In genomic region chr2:64652231-64653173, GRCh38 we compare ENCODE assay signal across 8 cellular contexts. TPM values are rescaled to one million over a fixed set of nuclear protein-coding genes. Genes with fewer than 3 reads are reported as not detected.
DNase-seq lines count a peak whose midpoint lies in the region; ATAC-seq, FAIRE-seq and TF ChIP-seq lines count a peak whose summit lies in the region.

No MANE protein-coding gene starts in this region.

- POLR2A ChIA-PET in IMR-90 (lab: Charles Lee; ENCODE audit: unreplicated experiment) = interaction anchor here (0.5 to 1.6 kb wide), 4 partner anchors 9 to 208 kb away, joined by 3 to 8 read pairs (median 4); no protein-coding TSS in a partner anchor
- POLR2A ChIA-PET in T-cell (lab: Charles Lee) = interaction anchor here (0.5 to 3.4 kb wide), 12 partner anchors 8 to 809 kb away, joined by 3 to 29 read pairs (median 4); no protein-coding TSS in a partner anchor
- POLR2A ChIA-PET in endothelial cell of umbilical vein (lab: Charles Lee) = interaction anchor here (0.7 to 5.5 kb wide), 8 partner anchors 8 to 216 kb away, joined by 3 to 62 read pairs (median 8); no protein-coding TSS in a partner anchor

- peak overlapping the region; percentile 55 for H3K18ac ChIP-seq in IMR-90 (ENCODE audit: low read depth, low read length)

- H3K27me3 Mint-ChIP-seq in Calu3 (ENCODE audit: unreplicated experiment) = no peaks in the 10 kb centered on the region
- H3K27me3 Mint-ChIP-seq in T-cell = no peaks in the 10 kb centered on the region

- intact Hi-C loops in Calu3 (cut with micrococcal nuclease; ENCODE audit: unreplicated experiment) = no loop called here
- intact Hi-C loops in IMR-90 (cut with micrococcal nuclease) = loop anchor here (1.0 to 5.0 kb wide), 3 partner anchors 80 to 213 kb away; no protein-coding TSS in a partner anchor
- intact Hi-C loops in endothelial cell of umbilical vein (cut with micrococcal nuclease) = loop anchor here (1.0 kb wide), 4 partner anchors 8 to 207 kb away; no protein-coding TSS in a partner anchor

- H3K23ac ChIP-seq in IMR-90 (ENCODE audit: low read depth, low read length) = peak overlapping the region; percentile 68

- H4K91ac ChIP-seq in IMR-90 (ENCODE audit: insufficient read depth, low read depth, low read length) = no peak overlapping the region

- DNase-seq in Calu3 (peak; percentile 63), IMR-90 (peak; percentile 60), T-cell (peak in 1 of 34 experiments; percentile 16), endothelial cell of umbilical vein (ENCODE audit: low read depth, low spot score) (peak; percentile 55), GM19238 (ENCODE audit: insufficient read length, low spot score) (no peak), putamen (ENCODE audit: low spot score) (no peak)
- no peak for DNase-seq in activated CD8-positive, alpha-beta memory T cell treated with anti-CD3 and anti-CD28 coated beads for 24 hours

- H4K8ac ChIP-seq in IMR-90 (ENCODE audit: low read depth in 2 of 2, low read length in 2 of 2) = peak overlapping the region in 1 of 2 experiments; percentile 26; a peak in 1 of 4 replicates

- no peak for TF ChIP-seq CTCF in Calu3 (IDR thresholded peaks at IDR 0.05; ENCODE audit: unreplicated experiment)
- no peak for TF ChIP-seq CTCF in IMR-90 (conservative IDR thresholded peaks at IDR 0.05; ENCODE audit: low read depth, low read length)
- TF ChIP-seq CTCF in endothelial cell of umbilical vein (IDR thresholded peaks at IDR 0.05; ENCODE audit: extremely low read depth in 1 of 2, insufficient read depth in 1 of 2, low read depth in 1 of 2, low read length in 2 of 2) = no peak

- H3K4me1 ChIP-seq in IMR-90 (ENCODE audit: control insufficient read depth, insufficient read depth, low read length) (peaks cover 5% of the 10 kb centered on the region), endothelial cell of umbilical vein (ENCODE audit: control insufficient read depth, extremely low read depth, insufficient read depth, low read length) (peaks cover 21% of the 10 kb centered on the region), muscle layer of duodenum (ENCODE audit: control insufficient read depth in 1 of 2, insufficient read depth in 2 of 2, low read length in 2 of 2) (peaks cover 32 to 36% of the 10 kb centered on the region in 2 donors)

- peak overlapping the region; percentile 98 for H3K27ac ChIP-seq in IMR-90 (ENCODE audit: insufficient read depth, low read length)
- H3K27ac ChIP-seq in endothelial cell of umbilical vein (ENCODE audit: insufficient read depth, low read depth, low read length) = peak overlapping the region; percentile 86
- peak overlapping the region; percentile 96 for H3K27ac ChIP-seq in muscle layer of duodenum (ENCODE audit: low read length)

- H3K79me1 ChIP-seq in IMR-90 (ENCODE audit: low read depth in 1 of 2, low read length in 2 of 2) = peaks cover 10 to 36% of the 10 kb centered on the region in 2 experiments; a peak in 3 of 4 replicates

- H3K4me1 Mint-ChIP-seq in Calu3 (ENCODE audit: low read depth, unreplicated experiment) (peaks cover 52% of the 10 kb centered on the region), T-cell (peaks cover 75 to 82% (median 76%) of the 10 kb centered on the region in 3 donors)

- no peak overlapping the region for H4K5ac ChIP-seq in IMR-90 (ENCODE audit: low read depth, low read length)

- H3K9me3 Mint-ChIP-seq in Calu3 (ENCODE audit: low read depth, unreplicated experiment) (no peaks in the 10 kb centered on the region), T-cell (no peaks in the 10 kb centered on the region)

- no peak for ATAC-seq in IMR-90 (ENCODE audit: low read depth)
- ATAC-seq in T-cell (replicated peaks in 1 of 4) = no peak

- no peak for FAIRE-seq in endothelial cell of umbilical vein (lab: Jason Lieb, UNC)

- H2AK5ac ChIP-seq in IMR-90 (ENCODE audit: low read depth, low read length) = peak overlapping the region; percentile 31; the same call in 1 of the 2 replicates

- dilution Hi-C loops in IMR-90 (cut with HindIII; ENCODE audit: low sequenced_read_pairs, unreplicated experiment) (no loop called here), endothelial cell of umbilical vein (cut with MboI; ENCODE audit: extremely low pct_ligation_motif_present, low sequenced_read_pairs) (no loop called here)

- H3K27me3 ChIP-seq in IMR-90 (ENCODE audit: control insufficient read depth, insufficient read depth, low read length) = no peaks in the 10 kb centered on the region
- H3K27me3 ChIP-seq in endothelial cell of umbilical vein (ENCODE audit: control insufficient read depth in 2 of 2, insufficient read depth in 2 of 2, low read length in 2 of 2) = no peaks in the 10 kb centered on the region
- H3K27me3 ChIP-seq in muscle layer of duodenum (ENCODE audit: low read depth, low read length) = no peaks in the 10 kb centered on the region

- no peak for TF ChIP-seq POLR2A in IMR-90 (IDR thresholded peaks at IDR 0.05; ENCODE audit: low read depth, low read length)
- TF ChIP-seq POLR2A in endothelial cell of umbilical vein (IDR thresholded peaks at IDR 0.05; ENCODE audit: low read depth, low read length) = no peak

- H3K4me3 Mint-ChIP-seq in Calu3 (ENCODE audit: low read depth, unreplicated experiment) (peak overlapping the region; percentile 78), T-cell (peak overlapping the region; percentile 86 to 91 (median 89))

- H3K4ac ChIP-seq in IMR-90 (ENCODE audit: low read depth, low read length) = peak overlapping the region; percentile 65; the same call in 1 of the 2 replicates

- peak overlapping the region; percentile 96 for H3K4me2 ChIP-seq in IMR-90 (ENCODE audit: low read depth, low read length)
- peak overlapping the region; percentile 86 for H3K4me2 ChIP-seq in endothelial cell of umbilical vein (ENCODE audit: insufficient read depth, low read length)

- H3K9me3 ChIP-seq in IMR-90 (ENCODE audit: control insufficient read depth, insufficient read depth, low read length) (no peaks in the 10 kb centered on the region), endothelial cell of umbilical vein (replicated peaks; ENCODE audit: control insufficient read depth, insufficient read depth, low read length) (no peaks in the 10 kb centered on the region), muscle layer of duodenum (ENCODE audit: control insufficient read depth in 1 of 2, low read length in 2 of 2) (no peaks in the 10 kb centered on the region)

- peak overlapping the region; percentile 90 for H2BK5ac ChIP-seq in IMR-90 (ENCODE audit: low read depth, low read length, poor library complexity, severe bottlenecking)

- H3K9ac ChIP-seq in IMR-90 (ENCODE audit: low read depth, low read length) = peak overlapping the region; percentile 69
- H3K9ac ChIP-seq in endothelial cell of umbilical vein (replicated peaks; ENCODE audit: extremely low read depth, insufficient read depth, low read length) = peak overlapping the region; percentile 78

- CTCF ChIA-PET in Calu3 (lab: Charles Lee) (interaction anchor here (0.7 to 3.7 kb wide), 12 partner anchors 7 to 187 kb away, joined by 3 to 19 read pairs (median 4); no protein-coding TSS in a partner anchor), IMR-90 (lab: Yijun Ruan, JAX) (interaction anchor here (0.7 to 1.7 kb wide), 5 partner anchors 11 to 216 kb away, joined by 3 to 6 read pairs (median 4); no protein-coding TSS in a partner anchor), T-cell (lab: Charles Lee) (interaction anchor here (0.6 to 7.4 kb wide), 15 partner anchors 8 to 180 kb away, joined by 3 to 78 read pairs (median 4); partner anchors contain the start of gene AFTPH (in 1 of the 2)), endothelial cell of umbilical vein (lab: Charles Lee) (interaction anchor here (0.6 to 6.4 kb wide), 17 partner anchors 8 to 404 kb away, joined by 3 to 86 read pairs (median 13); partner anchors contain the start of gene CEP68)

- no peak overlapping the region for H2BK120ac ChIP-seq in IMR-90 (ENCODE audit: low read depth, low read length)

- H3K36me3 Mint-ChIP-seq in Calu3 (ENCODE audit: insufficient read depth, unreplicated experiment) = peaks cover 40% of the 10 kb centered on the region
- H3K36me3 Mint-ChIP-seq in T-cell = no peaks in the 10 kb centered on the region

- peak overlapping the region; percentile 49; the same call in 1 of the 2 replicates for H3K56ac ChIP-seq in IMR-90 (ENCODE audit: extremely low read depth, insufficient read depth, low read length)

- H2BK20ac ChIP-seq in IMR-90 (ENCODE audit: low read depth, low read length) = no peak overlapping the region

- peak overlapping the region; percentile 42; the same call in 1 of the 3 replicates for H2BK15ac ChIP-seq in IMR-90 (ENCODE audit: low read depth, low read length)

- H3K36me3 ChIP-seq in IMR-90 (ENCODE audit: control insufficient read depth, insufficient read depth, low read length) = no peaks in the 10 kb centered on the region
- H3K36me3 ChIP-seq in endothelial cell of umbilical vein (ENCODE audit: control insufficient read depth in 2 of 2, extremely low read depth in 1 of 2, insufficient read depth in 2 of 2, low read length in 2 of 2) = no peaks in the 10 kb centered on the region
- peaks cover 0 to 17% of the 10 kb centered on the region in 2 donors for H3K36me3 ChIP-seq in muscle layer of duodenum (ENCODE audit: control insufficient read depth in 1 of 2, insufficient read depth in 2 of 2, low read length in 2 of 2)

- H3K27ac Mint-ChIP-seq in Calu3 (ENCODE audit: unreplicated experiment) (peak overlapping the region; percentile 72), T-cell (peak overlapping the region; percentile 85 to 89)

- BruUV-seq in Calu3 (replicated peaks; lab: Mats Ljungman, UMichigan) (TSS peak; percentile 40), IMR-90 (replicated peaks; lab: Mats Ljungman, UMichigan) (TSS peak; percentile 36), endothelial cell of umbilical vein (replicated peaks; lab: Mats Ljungman, UMichigan) (TSS peak; percentile 32)

- H3K9me1 ChIP-seq in IMR-90 (ENCODE audit: insufficient read depth, low read length) (no peaks in the 10 kb centered on the region), endothelial cell of umbilical vein (replicated peaks; ENCODE audit: control insufficient read depth, extremely low read depth, insufficient read depth, low read length) (no peaks in the 10 kb centered on the region)

- H3K14ac ChIP-seq in IMR-90 (replicated peaks; ENCODE audit: low read depth, low read length) = peak overlapping the region; percentile 35

- in situ Hi-C loops in IMR-90 (cut with MboI; ENCODE audit: low sequenced_read_pairs) = no loop called here

- WGBS in IMR-90 (ENCODE audit: extremely low coverage in 2 of 2, insufficient read length in 1 of 2), 2 experiments = 0% methylated on average over 3 of the region's 21 CpGs; no CpG with 5 or more reads in 1 of the 2 experiments

- TF ChIP-seq RAD21 in IMR-90 (IDR thresholded peaks at IDR 0.05; ENCODE audit: low read length) = no peak

- H3K79me2 ChIP-seq in endothelial cell of umbilical vein (ENCODE audit: control insufficient read depth, insufficient read depth, low read length) = peaks cover 52% of the 10 kb centered on the region

- H4K20me1 ChIP-seq in IMR-90 (ENCODE audit: insufficient read depth, low read length) = peaks cover 36% of the 10 kb centered on the region
- H4K20me1 ChIP-seq in endothelial cell of umbilical vein (replicated peaks; ENCODE audit: control insufficient read depth, extremely low read depth, insufficient read depth, low read length) = no peaks in the 10 kb centered on the region

- H2AFZ ChIP-seq in IMR-90 (replicated peaks; ENCODE audit: low read length, poor library complexity) = peak overlapping the region; percentile 16
- H2AFZ ChIP-seq in endothelial cell of umbilical vein (ENCODE audit: low read depth, low read length) = peak overlapping the region; percentile 13

- peak overlapping the region; percentile 78 for H2AK9ac ChIP-seq in IMR-90 (replicated peaks; ENCODE audit: low read depth, low read length, poor library complexity)

- H3K4me3 ChIP-seq in IMR-90 (ENCODE audit: insufficient read depth, low read depth, low read length) (peak overlapping the region; percentile 98), endothelial cell of umbilical vein (replicated peaks in 1 of 3; ENCODE audit: insufficient read depth in 1 of 3, low read depth in 1 of 3, low read length in 3 of 3) (peak overlapping the region; percentile 59 to 83 (median 72)), muscle layer of duodenum (ENCODE audit: low read depth in 1 of 2, low read length in 2 of 2) (peak overlapping the region; percentile 81 to 84)

RNA-seq across cellular contexts. Expression of gene SERTAD2, which starts 1.2 kb away (rescaled TPM):
- 19.2 and 19.4 TPM in 2 replicates for total RNA-seq in Calu3 (2022)
- 5.0 and 6.7 TPM in 2 replicates for total RNA-seq in IMR-90 (2012; rRNA removed)
- polyA plus RNA-seq in IMR-90 (2012; rRNA removed) = 11.0 and 12.7 TPM in 2 replicates
- polyA plus RNA-seq in IMR-90 (2012; cell fraction: cytosol; rRNA removed) = 5.3 and 11.9 TPM in 2 replicates
- polyA plus RNA-seq in IMR-90 (2012; cell fraction: nucleus; rRNA removed; ENCODE audit: low replicate concordance) = 6.0 TPM in 2 replicates
- 10 to 100 TPM; 22.8 to 39.7 (median 27.4) TPM for total RNA-seq in T-cell
- total RNA-seq in endothelial cell of umbilical vein = 11.2 and 12.0 TPM in 2 replicates
- polyA plus RNA-seq in endothelial cell of umbilical vein = 5.5 and 8.0 TPM in 2 replicates
- polyA plus RNA-seq in endothelial cell of umbilical vein (2011; cell fraction: cytosol; rRNA removed) = 6.1 and 6.7 TPM in 2 replicates
- 7.1 and 9.3 TPM in 2 replicates for polyA plus RNA-seq in endothelial cell of umbilical vein (2011; cell fraction: nucleus; rRNA removed)
- polyA plus RNA-seq in endothelial cell of umbilical vein (2012) = 14.7 and 16.1 TPM in 2 replicates
- polyA minus RNA-seq in endothelial cell of umbilical vein = 8.9 and 12.5 TPM in 2 replicates
- 4.8 TPM for polyA minus RNA-seq in endothelial cell of umbilical vein (2011; cell fraction: cytosol; rRNA and poly(A)+ RNA removed)
- 14.3 and 19.9 TPM in 2 replicates for polyA minus RNA-seq in endothelial cell of umbilical vein (2011; cell fraction: nucleus; rRNA and poly(A)+ RNA removed)

Comparison
In these comparisons a context has a peak if more than half of its experiments do, and no peak if none do; other contexts are left out.
1. DNase-seq: peak in Calu3 (single experiment), IMR-90 (single experiment) and endothelial cell of umbilical vein (single experiment); none in GM19238 (single experiment), activated CD8-positive, alpha-beta memory T cell treated with anti-CD3 and anti-CD28 coated beads for 24 hours (single experiment) and putamen (single experiment).
2. Peak in every context shown above with its lines, with median percentiles within 50 percentile points of each other: H3K27ac ChIP-seq and H3K4me3 ChIP-seq.